In the genomic region with DNA sequence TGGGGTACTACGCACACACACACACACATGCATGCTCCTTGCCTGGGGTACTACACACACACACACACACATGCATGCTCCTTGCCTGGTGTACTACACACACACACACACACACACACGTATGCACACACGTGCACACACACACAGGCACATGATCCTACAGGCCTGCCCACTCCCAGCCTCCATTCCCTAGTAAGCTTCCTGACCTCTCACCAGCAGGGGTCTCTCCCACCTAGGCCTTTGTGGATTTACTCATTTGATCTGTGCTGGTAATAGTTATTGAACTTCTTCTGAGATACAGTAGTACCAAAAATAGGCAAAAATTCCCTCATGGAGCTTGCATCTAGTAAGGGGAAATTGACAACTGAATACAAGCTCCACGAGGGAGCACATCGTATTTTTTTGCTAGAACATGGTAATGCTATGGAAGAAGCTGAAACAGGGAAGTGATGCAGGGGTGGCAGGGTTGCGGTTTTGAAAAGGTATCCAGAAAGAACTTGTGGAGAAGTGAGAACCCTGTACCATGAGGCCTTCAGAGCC, we compare ENCODE assay signal across 8 cellular contexts. TPM values are rescaled to one million over a fixed set of nuclear protein-coding genes. Genes with fewer than 3 reads are reported as not detected.
A peak's percentile ranks its signal among the peaks of the same experiment; 100 is the strongest.
DNase-seq lines count a peak whose midpoint lies in the region; ATAC-seq and TF ChIP-seq lines count a peak whose summit lies in the region.

No MANE protein-coding gene starts in this region.

- H3K27me3 ChIP-seq in A673 (replicated peaks; ENCODE audit: insufficient read depth, low read depth, low read length, poor library complexity), result no peaks in the 10 kb centered on the region
- H3K27me3 ChIP-seq in colonic mucosa, result no peaks in the 10 kb centered on the region

- no peaks in the 10 kb centered on the region for H3K27me3 Mint-ChIP-seq in memory B cell

- H3K9me3 ChIP-seq in A673 (ENCODE audit: low read depth, low read length, poor library complexity, severe bottlenecking) (no peaks in the 10 kb centered on the region), OCI-LY7 (ENCODE audit: low read length) (no peaks in the 10 kb centered on the region), colonic mucosa (no peaks in the 10 kb centered on the region)

- H3K36me3 Mint-ChIP-seq in memory B cell, result peaks cover 16% of the 10 kb centered on the region

- DNase-seq in A673 (ENCODE audit: low spot score) (peak; percentile 40), GF-D8 (lab: John Stamatoyannopoulos, UW) (peak; percentile 21), OCI-LY7 (ENCODE audit: low spot score) (peak; percentile 48), colonic mucosa (peak; percentile 71), memory B cell (ENCODE audit: low spot score in 2 of 2) (no peak)

- no peak overlapping the region for H3K4me3 Mint-ChIP-seq in memory B cell

- H3K4me2 ChIP-seq in OCI-LY7 (ENCODE audit: low read length), result peak overlapping the region; percentile 38; the same call in 1 of the 2 replicates

- H3K36me3 ChIP-seq in A673 (ENCODE audit: insufficient read depth, low read length, poor library complexity, severe bottlenecking) (no peaks in the 10 kb centered on the region), OCI-LY7 (ENCODE audit: insufficient read depth, low read length) (peaks cover 3% of the 10 kb centered on the region; the same call in 1 of the 2 replicates), colonic mucosa (no peaks in the 10 kb centered on the region)

- no TSS peak for BruUV-seq in A673 (replicated peaks; lab: Mats Ljungman, UMichigan)
- BruUV-seq in OCI-LY7 (replicated peaks; lab: Mats Ljungman, UMichigan), result no TSS peak

- H2AFZ ChIP-seq in OCI-LY7 (ENCODE audit: low read length), result no peak overlapping the region

- no peak overlapping the region for H3K9ac ChIP-seq in colonic mucosa (ENCODE audit: low read depth in 2 of 2, low read length in 2 of 2)

- CTCF ChIA-PET in A673 (lab: Charles Lee) (interaction anchor here (0.6 to 2.8 kb wide), 6 partner anchors 11 to 165 kb away, joined by 3 to 27 read pairs (median 6); no protein-coding TSS in a partner anchor), OCI-LY7 (lab: Charles Lee; ENCODE audit: unreplicated experiment) (interaction anchor here (0.6 to 2.2 kb wide), 9 partner anchors 9 to 281 kb away, joined by 3 to 8 read pairs (median 5); no protein-coding TSS in a partner anchor)

- H4K20me1 ChIP-seq in OCI-LY7 (ENCODE audit: insufficient read depth, low read length), result no peaks in the 10 kb centered on the region

- peaks cover 49% of the 10 kb centered on the region for H3K4me1 Mint-ChIP-seq in memory B cell

- H3K27ac ChIP-seq in A673 (ENCODE audit: low read depth, low read length, poor library complexity, severe bottlenecking) (no peak overlapping the region), OCI-LY7 (ENCODE audit: low read depth, low read length, poor library complexity, severe bottlenecking) (no peak overlapping the region), colonic mucosa (no peak overlapping the region)

- H3K79me2 ChIP-seq in OCI-LY7 (ENCODE audit: insufficient read depth, low read depth, low read length), result no peaks in the 10 kb centered on the region

- ATAC-seq in memory B cell (ENCODE audit: low read depth), result peak; percentile 69
- ATAC-seq in GM18858 (IDR thresholded peaks at IDR 0.05; ENCODE audit: unreplicated experiment), result no peak
- ATAC-seq in GM19452 (IDR thresholded peaks at IDR 0.05; ENCODE audit: unreplicated experiment), result no peak
- ATAC-seq in GM21528 (IDR thresholded peaks at IDR 0.05; ENCODE audit: low FRiP score, unreplicated experiment), result no peak

- POLR2A ChIA-PET in A673 (lab: Charles Lee; ENCODE audit: low non-redundant PET), result no interaction called here
- POLR2A ChIA-PET in OCI-LY7 (lab: Charles Lee), result interaction anchor here (0.7 to 2.5 kb wide), 8 partner anchors 18 to 165 kb away, joined by 3 to 11 read pairs (median 3); no protein-coding TSS in a partner anchor

- H3K27ac Mint-ChIP-seq in memory B cell, result peak overlapping the region; percentile 64

- intact Hi-C loops in A673 (cut with micrococcal nuclease; ENCODE audit: unreplicated experiment) (no loop called here), OCI-LY7 (cut with micrococcal nuclease; ENCODE audit: unreplicated experiment) (loop anchor here (2.0 kb wide), 1 partner anchor 54 kb away; no protein-coding TSS in a partner anchor), colonic mucosa (cut with DNase I) (loop anchor here (5.0 to 10.0 kb wide), 2 partner anchors 161 to 258 kb away; partner anchors contain the start of gene SLC25A38)

- H3K4me3 ChIP-seq in A673 (ENCODE audit: low read depth, low read length, poor library complexity, severe bottlenecking), result no peak overlapping the region
- H3K4me3 ChIP-seq in OCI-LY7 (ENCODE audit: low read depth, low read length, poor library complexity, severe bottlenecking), result no peak overlapping the region
- no peak overlapping the region for H3K4me3 ChIP-seq in colonic mucosa

- TF ChIP-seq CTCF in A673 (conservative IDR thresholded peaks at IDR 0.05; ENCODE audit: low read depth, low read length), result peak; percentile 52
- peak; percentile 79 for TF ChIP-seq CTCF in OCI-LY7 (conservative IDR thresholded peaks at IDR 0.05; ENCODE audit: low read length)
- TF ChIP-seq CTCF in colonic mucosa (IDR thresholded peaks at IDR 0.05), result peak; percentile 26

- no peaks in the 10 kb centered on the region for H3K9me3 Mint-ChIP-seq in memory B cell

- H3K9me2 ChIP-seq in OCI-LY7 (ENCODE audit: insufficient read depth, low read length), result no peaks in the 10 kb centered on the region

- no peaks in the 10 kb centered on the region for H3K4me1 ChIP-seq in A673 (ENCODE audit: insufficient read depth, low read length, poor library complexity, severe bottlenecking)
- H3K4me1 ChIP-seq in OCI-LY7 (ENCODE audit: insufficient read depth, low read length, poor library complexity, severe bottlenecking), result peaks cover 65% of the 10 kb centered on the region
- peaks cover 5% of the 10 kb centered on the region for H3K4me1 ChIP-seq in colonic mucosa

RNA-seq across cellular contexts. Expression of gene TTC21A, which starts 19.1 kb away (rescaled TPM):
- total RNA-seq in A673 (2021) (1.4 and 2.1 TPM in 2 replicates), OCI-LY7 (2022) (27.1 and 32.3 TPM in 2 replicates), colonic mucosa (1 to 10 TPM; 2.8 to 6.1 TPM)
- total RNA-seq in OCI-LY7 (2014; rRNA removed; shearing (Covaris generic)), result 10.5 and 12.8 TPM in 2 replicates

RNA-seq across cellular contexts. Expression of gene GORASP1, which starts 19.2 kb away (rescaled TPM):
- total RNA-seq in A673 (2021) (24.3 and 29.2 TPM in 2 replicates), OCI-LY7 (2022) (51.5 and 57.9 TPM in 2 replicates), colonic mucosa (100 to 1,000 TPM in 1 of 2 donors, 10 to 100 TPM in 1; 84.2 to 106 TPM)
- 44.8 and 59.9 TPM in 2 replicates for total RNA-seq in OCI-LY7 (2014; rRNA removed; shearing (Covaris generic))

RNA-seq across cellular contexts. Expression of gene CSRNP1, which starts 26.8 kb away (rescaled TPM):
- total RNA-seq in A673 (2021) (7.1 and 9.7 TPM in 2 replicates), OCI-LY7 (2022) (9.4 and 9.7 TPM in 2 replicates), colonic mucosa (10 to 100 TPM; 11.2 to 26.6 TPM)
- total RNA-seq in OCI-LY7 (2014; rRNA removed; shearing (Covaris generic)), result 9.5 and 10.5 TPM in 2 replicates

Comparison
In these comparisons a context has a peak if more than half of its experiments do, and no peak if none do; other contexts are left out.
1. DNase-seq: peak in A673 (single experiment), GF-D8 (single experiment), OCI-LY7 (single experiment) and colonic mucosa (single experiment); none in memory B cell (0 of 2).
2. CTCF ChIP-seq: peak in every context shown above with its lines; median percentile 79 in OCI-LY7; 52 in A673; 26 in colonic mucosa.